Comparison of ENCODE assay signal across 1 cellular context in genomic region chr13:19863323-19864017, GRCh38.
TF ChIP-seq lines count a peak whose summit lies in the region.

Gene ZMYM5 (minus strand): TSS chr13:19863649. CDS start chr13:19852180, 11,469 bp downstream.

TF ChIP-seq in HepG2, 621 proteins besides CTCF, POLR2A, EP300 and RAD21 (continued from another document and continues in another):
- no peak for TF ChIP-seq SKIL (CRISPR knock-in tag; IDR thresholded peaks at IDR 0.05; ENCODE audit: borderline replicate concordance)
- no peak for TF ChIP-seq ATF3 (CRISPR knock-in tag; IDR thresholded peaks at IDR 0.05)
- no peak for TF ChIP-seq KDM1A (CRISPR knock-in tag; IDR thresholded peaks at IDR 0.05)
- no peak for TF ChIP-seq CC2D1A (CRISPR knock-in tag; IDR thresholded peaks at IDR 0.05)
- TF ChIP-seq ZNF619 (CRISPR knock-in tag; IDR thresholded peaks at IDR 0.05), result no peak
- no peak for TF ChIP-seq ZNF44 (CRISPR knock-in tag; IDR thresholded peaks at IDR 0.05)
- no peak for TF ChIP-seq ZFAT (CRISPR knock-in tag; conservative IDR thresholded peaks at IDR 0.05)
- TF ChIP-seq ZNF343 (CRISPR knock-in tag; IDR thresholded peaks at IDR 0.05), result 0 out of 2 replicates have a peak, but pooled peaks have one; percentile 25
- TF ChIP-seq NR2F2 (IDR thresholded peaks at IDR 0.05; ENCODE audit: borderline replicate concordance, low read depth), result no peak
- no peak for TF ChIP-seq ZNF740 (CRISPR knock-in tag; IDR thresholded peaks at IDR 0.05)
- TF ChIP-seq ZNF556 (CRISPR knock-in tag; IDR thresholded peaks at IDR 0.05; ENCODE audit: borderline replicate concordance), result no peak
- no peak for TF ChIP-seq ADNP (CRISPR knock-in tag; IDR thresholded peaks at IDR 0.05)
- peak; percentile 43; the same call in 1 of the 2 replicates for TF ChIP-seq REPIN1 (CRISPR knock-in tag; IDR thresholded peaks at IDR 0.05; ENCODE audit: borderline replicate concordance, low read depth)
- TF ChIP-seq CENPX (CRISPR knock-in tag; IDR thresholded peaks at IDR 0.05), result no peak
- TF ChIP-seq SOX13 (IDR thresholded peaks at IDR 0.05), result no peak
- TF ChIP-seq SOX13 (CRISPR knock-in tag; conservative IDR thresholded peaks at IDR 0.05 in 1 of 2, IDR thresholded peaks at IDR 0.05 in 1 of 2), result no peak
- no peak for TF ChIP-seq DZIP1 (CRISPR knock-in tag; IDR thresholded peaks at IDR 0.05)
- TF ChIP-seq NFAT5 (CRISPR knock-in tag; IDR thresholded peaks at IDR 0.05), result no peak
- TF ChIP-seq ZFP36 (IDR thresholded peaks at IDR 0.05; ENCODE audit: borderline replicate concordance, low read depth, low read length, partially characterized antibody), result no peak
- peak; percentile 55; the same call in 1 of the 2 replicates for TF ChIP-seq ZNF160 (CRISPR knock-in tag; IDR thresholded peaks at IDR 0.05)
- TF ChIP-seq CHD4 (IDR thresholded peaks at IDR 0.05; ENCODE audit: borderline replicate concordance, low read length), result no peak
- 0 out of 2 replicates have a peak, but pooled peaks have one; percentile 29 for TF ChIP-seq BORCS8-MEF2B (CRISPR knock-in tag; IDR thresholded peaks at IDR 0.05)
- TF ChIP-seq STAT5B (CRISPR knock-in tag; IDR thresholded peaks at IDR 0.05), result no peak
- TF ChIP-seq ZNF724P (CRISPR knock-in tag; IDR thresholded peaks at IDR 0.05; ENCODE audit: borderline replicate concordance), result no peak
- no peak for TF ChIP-seq DMAP1 (CRISPR knock-in tag; IDR thresholded peaks at IDR 0.05)
- no peak; the same call in 1 of the 2 replicates for TF ChIP-seq PAX8 (CRISPR knock-in tag; IDR thresholded peaks at IDR 0.05; ENCODE audit: borderline replicate concordance)
- peak; percentile 11; the same call in 1 of the 2 replicates for TF ChIP-seq HOXA3 (CRISPR knock-in tag; IDR thresholded peaks at IDR 0.05)
- TF ChIP-seq RXRB (CRISPR knock-in tag; IDR thresholded peaks at IDR 0.05; ENCODE audit: borderline replicate concordance), result peak; percentile 43; the same call in 1 of the 2 replicates
- TF ChIP-seq ZMYM3 (CRISPR knock-in tag; IDR thresholded peaks at IDR 0.05), result peak; percentile 72
- TF ChIP-seq ZKSCAN5 (CRISPR knock-in tag; IDR thresholded peaks at IDR 0.05), result no peak
- no peak for TF ChIP-seq SMARCE1 (IDR thresholded peaks at IDR 0.05; ENCODE audit: borderline replicate concordance)
- no peak for TF ChIP-seq ZNF180 (CRISPR knock-in tag; IDR thresholded peaks at IDR 0.05; ENCODE audit: borderline replicate concordance, low read depth)
- TF ChIP-seq NR2F1 (CRISPR knock-in tag; IDR thresholded peaks at IDR 0.05), result no peak; a peak in 1 of 4 replicates
- TF ChIP-seq ZNF563 (CRISPR knock-in tag; IDR thresholded peaks at IDR 0.05), result 0 out of 2 replicates have a peak, but pooled peaks have one; percentile 38
- no peak for TF ChIP-seq ZNF333 (CRISPR knock-in tag; IDR thresholded peaks at IDR 0.05; ENCODE audit: borderline replicate concordance)
- no peak for TF ChIP-seq ZBTB10 (CRISPR knock-in tag; IDR thresholded peaks at IDR 0.05; ENCODE audit: borderline replicate concordance)
- TF ChIP-seq ZNF746 (CRISPR knock-in tag; IDR thresholded peaks at IDR 0.05), result no peak
- no peak for TF ChIP-seq ZNF597 (CRISPR knock-in tag; IDR thresholded peaks at IDR 0.05)
- TF ChIP-seq RBAK (CRISPR knock-in tag; IDR thresholded peaks at IDR 0.05), result no peak
- no peak for TF ChIP-seq ZNF766 (CRISPR knock-in tag; IDR thresholded peaks at IDR 0.05; ENCODE audit: borderline replicate concordance)
- TF ChIP-seq ZNF761 (CRISPR knock-in tag; conservative IDR thresholded peaks at IDR 0.05), result no peak
- TF ChIP-seq ZNF776 (CRISPR knock-in tag; IDR thresholded peaks at IDR 0.05), result no peak
- TF ChIP-seq MBD4 (IDR thresholded peaks at IDR 0.05; ENCODE audit: borderline replicate concordance, low read length), result no peak
- TF ChIP-seq HNF4G (IDR thresholded peaks at IDR 0.05; ENCODE audit: borderline replicate concordance, low read depth, low read length), result no peak
- TF ChIP-seq HNF4G (CRISPR knock-in tag; IDR thresholded peaks at IDR 0.05; ENCODE audit: borderline replicate concordance, low read depth), result no peak
- no peak for TF ChIP-seq BRD4 (CRISPR knock-in tag; IDR thresholded peaks at IDR 0.05)
- no peak for TF ChIP-seq ZNF75D (CRISPR knock-in tag; IDR thresholded peaks at IDR 0.05; ENCODE audit: borderline replicate concordance)
- no peak for TF ChIP-seq ZNF576 (CRISPR knock-in tag; IDR thresholded peaks at IDR 0.05)
- peak; percentile 50; the same call in 1 of the 2 replicates for TF ChIP-seq ARID5B (CRISPR knock-in tag; IDR thresholded peaks at IDR 0.05)
- no peak for TF ChIP-seq ZSCAN20 (CRISPR knock-in tag; IDR thresholded peaks at IDR 0.05; ENCODE audit: borderline replicate concordance)
